Comparison of ENCODE assay signal across 8 cellular contexts in the genomic region with DNA sequence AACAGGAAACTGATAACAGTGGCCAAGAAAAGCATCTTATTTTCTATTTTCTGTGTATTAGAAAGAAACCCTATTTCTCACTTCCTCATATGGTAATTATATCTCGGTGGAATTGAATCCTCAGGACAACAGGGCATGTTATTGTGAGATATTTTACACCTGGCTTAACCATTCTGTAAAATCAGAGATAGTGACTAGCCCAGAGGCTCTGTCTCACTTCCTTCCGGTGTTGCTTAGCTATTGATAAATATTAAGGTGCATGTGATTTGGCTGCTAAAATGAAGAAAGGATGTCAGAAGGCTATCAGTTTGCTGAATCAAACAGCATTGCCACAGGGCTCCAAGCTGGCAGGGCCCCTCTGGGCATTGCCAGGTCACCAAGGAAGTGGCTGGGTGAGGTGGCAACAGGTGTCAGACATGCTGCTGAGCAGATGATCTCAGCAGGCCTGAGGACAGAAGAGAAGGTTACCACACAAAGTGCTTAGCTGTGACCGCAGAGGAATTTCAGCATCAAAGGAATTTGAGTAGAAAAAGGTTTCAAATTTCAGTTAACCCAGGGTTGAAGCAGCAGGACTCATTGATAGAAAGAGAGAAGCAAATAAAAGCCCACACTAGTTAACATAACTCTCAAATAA.
DNase-seq lines count a peak whose midpoint lies in the region; ATAC-seq, FAIRE-seq and TF ChIP-seq lines count a peak whose summit lies in the region.

No MANE protein-coding gene starts in this region.

- ATAC-seq in GM21381 (IDR thresholded peaks at IDR 0.05; ENCODE audit: unreplicated experiment) (peak; percentile 88), HG03520 (IDR thresholded peaks at IDR 0.05; ENCODE audit: unreplicated experiment) (peak; percentile 96), WTC11 (peak; percentile 90), lung (ENCODE audit: insufficient read depth, low FRiP score) (peak; percentile 44)

- FAIRE-seq in GM12892 (lab: Jason Lieb, UNC): peak; percentile 84

- TF ChIP-seq CTCF in WTC11 (IDR thresholded peaks at IDR 0.05): no peak
- no peak for TF ChIP-seq CTCF in lung (IDR thresholded peaks at IDR 0.05; ENCODE audit: control extremely low read depth, extremely low read depth)

- peaks cover 0 to 1% of the 10 kb centered on the region in 2 donors for H3K9me3 ChIP-seq in lung (ENCODE audit: control insufficient read depth in 2 of 2, insufficient read depth in 1 of 2, low read length in 1 of 2)

- POLR2A ChIA-PET in WTC11 (lab: Charles Lee): interaction anchor here (0.6 kb wide), 1 partner anchor 1162 kb away, joined by 3 read pairs; no protein-coding TSS in a partner anchor

- H3K4me1 Mint-ChIP-seq in WTC11: peaks cover 39% of the 10 kb centered on the region

- H3K4me3 Mint-ChIP-seq in WTC11: no peak overlapping the region

- TF ChIP-seq POLR2A in GM12892 (IDR thresholded peaks at IDR 0.05; ENCODE audit: low read depth, low read length): no peak

- peaks cover 14% of the 10 kb centered on the region for H3K9me3 Mint-ChIP-seq in WTC11

- CTCF ChIA-PET in WTC11 (lab: Charles Lee): interaction anchor here (1.2 kb wide), 2 partner anchors 25 to 111 kb away, joined by 3 read pairs; no protein-coding TSS in a partner anchor

- no peaks in the 10 kb centered on the region for H3K36me3 ChIP-seq in lung (ENCODE audit: control insufficient read depth in 2 of 2, insufficient read depth in 2 of 2, low read length in 2 of 2)

- no peak overlapping the region for H3K4me3 ChIP-seq in lung

- H3K27me3 ChIP-seq in lung (ENCODE audit: control insufficient read depth, insufficient read depth): no peaks in the 10 kb centered on the region

- H3K36me3 Mint-ChIP-seq in WTC11: peaks cover 9% of the 10 kb centered on the region

- DNase-seq in GM12892 (ENCODE audit: insufficient read length) (peak; percentile 1), WTC11 (ENCODE audit: low spot score) (peak; percentile 22), lung (ENCODE audit: low spot score) (peak; percentile 43), pons (ENCODE audit: low spot score) (no peak)
- DNase-seq in effector CD4-positive, alpha-beta T cell: no peak
- DNase-seq in activated CD8-positive, alpha-beta memory T cell treated with anti-CD3 and anti-CD28 coated beads for 24 hours: no peak

- WGBS in lung, 2 donors: 23% methylated on average over 3 of the region's 3 CpGs

- no peaks in the 10 kb centered on the region for H3K4me1 ChIP-seq in lung (ENCODE audit: control insufficient read depth in 2 of 2, insufficient read depth in 2 of 2, low read length in 2 of 2)

- H3K27ac ChIP-seq in lung (ENCODE audit: low read depth in 1 of 2, low read length in 1 of 2): no peak overlapping the region

- H3K27me3 Mint-ChIP-seq in WTC11 (ENCODE audit: low read depth): no peaks in the 10 kb centered on the region

- peak overlapping the region; percentile 89 for H3K27ac Mint-ChIP-seq in WTC11

TF ChIP-seq in WTC11, 78 proteins besides CTCF, POLR2A, EP300 and RAD21:
- TF ChIP-seq CBFB (CRISPR knock-in tag; IDR thresholded peaks at IDR 0.05; ENCODE audit: low read depth) (no peak), RORB (CRISPR knock-in tag; IDR thresholded peaks at IDR 0.05) (no peak), ESRRA (CRISPR knock-in tag; IDR thresholded peaks at IDR 0.05; ENCODE audit: borderline replicate concordance) (no peak), OVOL2 (CRISPR knock-in tag; IDR thresholded peaks at IDR 0.05; ENCODE audit: borderline replicate concordance) (no peak), ETV6 (CRISPR knock-in tag; IDR thresholded peaks at IDR 0.05) (0 out of 2 replicates have a peak, but pooled peaks have one; percentile 32), TEAD1 (CRISPR knock-in tag; IDR thresholded peaks at IDR 0.05) (peak; percentile 63; the same call in 1 of the 2 replicates), ZNF263 (CRISPR knock-in tag; IDR thresholded peaks at IDR 0.05; ENCODE audit: low read depth) (no peak), ZNF423 (CRISPR knock-in tag; IDR thresholded peaks at IDR 0.05) (peak; percentile 56; the same call in 1 of the 2 replicates)
- TF ChIP-seq, protein P1, sequence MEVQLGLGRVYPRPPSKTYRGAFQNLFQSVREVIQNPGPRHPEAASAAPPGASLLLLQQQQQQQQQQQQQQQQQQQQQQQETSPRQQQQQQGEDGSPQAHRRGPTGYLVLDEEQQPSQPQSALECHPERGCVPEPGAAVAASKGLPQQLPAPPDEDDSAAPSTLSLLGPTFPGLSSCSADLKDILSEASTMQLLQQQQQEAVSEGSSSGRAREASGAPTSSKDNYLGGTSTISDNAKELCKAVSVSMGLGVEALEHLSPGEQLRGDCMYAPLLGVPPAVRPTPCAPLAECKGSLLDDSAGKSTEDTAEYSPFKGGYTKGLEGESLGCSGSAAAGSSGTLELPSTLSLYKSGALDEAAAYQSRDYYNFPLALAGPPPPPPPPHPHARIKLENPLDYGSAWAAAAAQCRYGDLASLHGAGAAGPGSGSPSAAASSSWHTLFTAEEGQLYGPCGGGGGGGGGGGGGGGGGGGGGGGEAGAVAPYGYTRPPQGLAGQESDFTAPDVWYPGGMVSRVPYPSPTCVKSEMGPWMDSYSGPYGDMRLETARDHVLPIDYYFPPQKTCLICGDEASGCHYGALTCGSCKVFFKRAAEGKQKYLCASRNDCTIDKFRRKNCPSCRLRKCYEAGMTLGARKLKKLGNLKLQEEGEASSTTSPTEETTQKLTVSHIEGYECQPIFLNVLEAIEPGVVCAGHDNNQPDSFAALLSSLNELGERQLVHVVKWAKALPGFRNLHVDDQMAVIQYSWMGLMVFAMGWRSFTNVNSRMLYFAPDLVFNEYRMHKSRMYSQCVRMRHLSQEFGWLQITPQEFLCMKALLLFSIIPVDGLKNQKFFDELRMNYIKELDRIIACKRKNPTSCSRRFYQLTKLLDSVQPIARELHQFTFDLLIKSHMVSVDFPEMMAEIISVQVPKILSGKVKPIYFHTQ (CRISPR knock-in tag; IDR thresholded peaks at IDR 0.05): peak; percentile 33; the same call in 1 of the 2 replicates
- TF ChIP-seq, protein P2, sequence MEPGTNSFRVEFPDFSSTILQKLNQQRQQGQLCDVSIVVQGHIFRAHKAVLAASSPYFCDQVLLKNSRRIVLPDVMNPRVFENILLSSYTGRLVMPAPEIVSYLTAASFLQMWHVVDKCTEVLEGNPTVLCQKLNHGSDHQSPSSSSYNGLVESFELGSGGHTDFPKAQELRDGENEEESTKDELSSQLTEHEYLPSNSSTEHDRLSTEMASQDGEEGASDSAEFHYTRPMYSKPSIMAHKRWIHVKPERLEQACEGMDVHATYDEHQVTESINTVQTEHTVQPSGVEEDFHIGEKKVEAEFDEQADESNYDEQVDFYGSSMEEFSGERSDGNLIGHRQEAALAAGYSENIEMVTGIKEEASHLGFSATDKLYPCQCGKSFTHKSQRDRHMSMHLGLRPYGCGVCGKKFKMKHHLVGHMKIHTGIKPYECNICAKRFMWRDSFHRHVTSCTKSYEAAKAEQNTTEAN (CRISPR knock-in tag; IDR thresholded peaks at IDR 0.05): no peak

Comparison
In these comparisons a context has a peak if more than half of its experiments do, and no peak if none do; other contexts are left out.
1. DNase-seq: peak in GM12892 (single experiment), WTC11 (single experiment) and lung (single experiment); none in effector CD4-positive, alpha-beta T cell (single experiment), pons (single experiment) and activated CD8-positive, alpha-beta memory T cell treated with anti-CD3 and anti-CD28 coated beads for 24 hours (single experiment).
2. ATAC-seq: peak in every context shown above with its lines; median percentile 96 in HG03520; 90 in WTC11; 88 in GM21381; 44 in lung.